In the genomic region with DNA sequence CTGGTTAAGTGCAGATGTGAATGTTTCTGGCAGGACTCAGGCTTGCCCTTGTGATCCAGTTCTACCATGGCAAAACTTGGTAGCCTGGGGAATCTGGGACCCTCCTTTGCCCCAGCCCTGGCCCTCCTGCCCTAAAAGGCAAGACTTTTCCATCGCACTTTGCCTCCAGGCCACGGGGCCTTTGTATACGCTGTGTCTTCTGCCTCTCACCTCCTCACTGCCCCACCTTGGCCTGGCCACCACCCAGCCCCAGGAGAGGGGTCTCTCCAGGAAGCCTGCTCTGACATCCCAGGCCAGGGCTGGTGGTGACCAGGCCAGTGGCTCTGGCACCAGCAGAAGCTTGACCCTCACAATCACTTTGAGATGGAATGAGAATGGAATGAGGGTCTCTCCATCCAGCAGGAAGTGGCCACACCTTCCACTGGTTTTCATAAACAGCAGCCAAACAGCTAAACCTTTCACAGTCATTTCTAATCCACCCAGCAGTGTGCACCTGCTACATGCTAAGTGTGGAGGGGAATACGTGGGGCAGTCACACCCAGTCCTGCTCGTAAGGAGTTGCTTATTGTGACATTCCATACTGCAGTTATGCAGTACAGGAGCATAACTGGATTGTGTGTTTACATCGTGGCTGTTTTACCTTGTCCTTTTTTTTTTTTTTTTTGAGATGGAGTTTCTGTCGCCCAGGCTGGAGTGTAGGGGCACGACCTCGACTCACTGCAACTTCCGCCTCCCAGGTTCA, we compare ENCODE assay signal across 1 cellular context.
TF ChIP-seq lines count a peak whose summit lies in the region.

No MANE protein-coding gene starts in this region.

TF ChIP-seq in HCT116, 20 proteins besides CTCF, POLR2A, EP300 and RAD21:
- TF ChIP-seq POLR2AphosphoS5 (IDR thresholded peaks at IDR 0.05; ENCODE audit: low read depth, low read length) (no peak), MAX (IDR thresholded peaks at IDR 0.05) (no peak)
TF ChIP-seq in HCT116: peak in this region for 0.
